14 cellular contexts compared by ENCODE assay signal in genomic region chr11:64935634-64936081, GRCh38. TPM values are rescaled to one million over a fixed set of nuclear protein-coding genes. Genes with fewer than 3 reads are reported as not detected.
DNase-seq lines count a peak whose midpoint lies in the region; FAIRE-seq and TF ChIP-seq lines count a peak whose summit lies in the region.
"Had no signal": no experiment of that assay in that cellular context is flagged by ENCODE, and none has a peak within 500 bp of the region (broad histone marks: within the 10 kb centered on the region; RNA-seq: fewer than 3 reads in every experiment).

Gene GPHA2, minus strand, starts transcription at chr11:64935893. Its CDS starts 433 bp downstream, at chr11:64935460.

- H3K4me3 ChIP-seq in fibroblast of pulmonary artery (replicated peaks; ENCODE audit: low read depth, low read length) (no peak within 1 kb of the TSS), skeletal muscle cell (ENCODE audit: low read depth, low read length) (no peak within 1 kb of the TSS), tibial artery (no peak within 1 kb of the TSS), small intestine (ENCODE audit: low read depth in 1 of 2, low read length in 2 of 2) (no peak within 1 kb of the TSS)
- H3K4me3 ChIP-seq: dorsolateral prefrontal cortex, right atrium auricular region had no signal

- intact Hi-C loops in tibial artery (cut with DNase I; ENCODE audit: low total_unique reads) = no loop called here

- H3K9me3 ChIP-seq in tibial artery = no peaks in the 10 kb centered on the region
- no peaks in the 10 kb centered on the region for H3K9me3 ChIP-seq in small intestine (ENCODE audit: control insufficient read depth, low read depth)
- H3K9me3 ChIP-seq: right atrium auricular region had no signal

- no peaks in the 10 kb centered on the region for H3K4me1 ChIP-seq in tibial artery
- no peaks in the 10 kb centered on the region for H3K4me1 ChIP-seq in small intestine (ENCODE audit: control insufficient read depth in 2 of 2, insufficient read depth in 1 of 2, low read depth in 1 of 2, low read length in 1 of 2)
- H3K4me1 ChIP-seq: right atrium auricular region had no signal

- WGBS in small intestine, 3 donors = 59 to 72% (median 67%) methylated on average over 11 of the region's 11 CpGs

- H3K36me3 ChIP-seq in tibial artery = peaks cover 27 to 48% (median 40%) of the 10 kb centered on the region in 3 donors
- peaks cover 9% of the 10 kb centered on the region in 2 donors for H3K36me3 ChIP-seq in small intestine (ENCODE audit: control insufficient read depth in 2 of 2, insufficient read depth in 2 of 2, low read length in 2 of 2)

- DNase-seq in NCI-H526 (lab: John Stamatoyannopoulos, UW) (peak; percentile 51 to 67), NCI-H526 treated with DMSO at 0.1 percent for 48 hours (lab: John Stamatoyannopoulos, UW) (no peak), NCI-H524 treated with DMSO at 0.1 percent for 48 hours (lab: John Stamatoyannopoulos, UW) (peak; percentile 18), fibroblast of pulmonary artery (ENCODE audit: low read depth) (peak; percentile 23), skeletal muscle cell (ENCODE audit: low read depth) (peak; percentile 13), tibial artery (no peak), Ammon's horn (ENCODE audit: low spot score) (no peak), small intestine (no peak)
- DNase-seq: activated T-cell treated with anti-CD3 and anti-CD28 coated beads, Interleukin-2, amount 50 U/mL, for 48 hours; NCI-H226 had no signal

- FAIRE-seq in small intestine (lab: Jason Lieb, UNC) = no peak
- FAIRE-seq: GM12891, keratinocyte had no signal

- H3K27ac ChIP-seq in tibial artery = no peak within 1 kb of the TSS
- H3K27ac ChIP-seq in small intestine (ENCODE audit: low read depth in 1 of 2, low read length in 1 of 2) = no peak within 1 kb of the TSS
- H3K27ac ChIP-seq: right atrium auricular region had no signal

- H3K27me3 ChIP-seq in tibial artery (no peaks in the 10 kb centered on the region), small intestine (ENCODE audit: control insufficient read depth in 2 of 2, insufficient read depth in 2 of 2, low read length in 2 of 2) (no peaks in the 10 kb centered on the region)
- H3K27me3 ChIP-seq: dorsolateral prefrontal cortex, right atrium auricular region had no signal

- TF ChIP-seq CTCF in fibroblast of pulmonary artery (IDR thresholded peaks at IDR 0.05; ENCODE audit: low read length, missing control alignments) (no peak), tibial artery (IDR thresholded peaks at IDR 0.05) (no peak)

RNA-seq across cellular contexts. Expression of gene GPHA2, which starts in this region (rescaled TPM):
- polyA plus RNA-seq in small intestine = under 1 TPM in 1 of 3 donors, not detected in 2; 0.13 TPM

Comparison
In these comparisons a context has a peak if more than half of its experiments do, and no peak if none do; other contexts are left out.
1. DNase-seq: peak in NCI-H526 (2 of 2), NCI-H524 treated with DMSO at 0.1 percent for 48 hours (single experiment), fibroblast of pulmonary artery (single experiment) and skeletal muscle cell (single experiment); none in NCI-H526 treated with DMSO at 0.1 percent for 48 hours (single experiment), tibial artery (0 of 2), Ammon's horn (single experiment) and small intestine (single experiment).